Comparison of ENCODE assay signal across 1 cellular context in genomic region chr16:85606920-85607319, GRCh38.
TF ChIP-seq lines count a peak whose summit lies in the region.

No MANE protein-coding gene starts in this region.

TF ChIP-seq in K562, 482 proteins besides CTCF, POLR2A, EP300 and RAD21:
- TF ChIP-seq, protein P1, sequence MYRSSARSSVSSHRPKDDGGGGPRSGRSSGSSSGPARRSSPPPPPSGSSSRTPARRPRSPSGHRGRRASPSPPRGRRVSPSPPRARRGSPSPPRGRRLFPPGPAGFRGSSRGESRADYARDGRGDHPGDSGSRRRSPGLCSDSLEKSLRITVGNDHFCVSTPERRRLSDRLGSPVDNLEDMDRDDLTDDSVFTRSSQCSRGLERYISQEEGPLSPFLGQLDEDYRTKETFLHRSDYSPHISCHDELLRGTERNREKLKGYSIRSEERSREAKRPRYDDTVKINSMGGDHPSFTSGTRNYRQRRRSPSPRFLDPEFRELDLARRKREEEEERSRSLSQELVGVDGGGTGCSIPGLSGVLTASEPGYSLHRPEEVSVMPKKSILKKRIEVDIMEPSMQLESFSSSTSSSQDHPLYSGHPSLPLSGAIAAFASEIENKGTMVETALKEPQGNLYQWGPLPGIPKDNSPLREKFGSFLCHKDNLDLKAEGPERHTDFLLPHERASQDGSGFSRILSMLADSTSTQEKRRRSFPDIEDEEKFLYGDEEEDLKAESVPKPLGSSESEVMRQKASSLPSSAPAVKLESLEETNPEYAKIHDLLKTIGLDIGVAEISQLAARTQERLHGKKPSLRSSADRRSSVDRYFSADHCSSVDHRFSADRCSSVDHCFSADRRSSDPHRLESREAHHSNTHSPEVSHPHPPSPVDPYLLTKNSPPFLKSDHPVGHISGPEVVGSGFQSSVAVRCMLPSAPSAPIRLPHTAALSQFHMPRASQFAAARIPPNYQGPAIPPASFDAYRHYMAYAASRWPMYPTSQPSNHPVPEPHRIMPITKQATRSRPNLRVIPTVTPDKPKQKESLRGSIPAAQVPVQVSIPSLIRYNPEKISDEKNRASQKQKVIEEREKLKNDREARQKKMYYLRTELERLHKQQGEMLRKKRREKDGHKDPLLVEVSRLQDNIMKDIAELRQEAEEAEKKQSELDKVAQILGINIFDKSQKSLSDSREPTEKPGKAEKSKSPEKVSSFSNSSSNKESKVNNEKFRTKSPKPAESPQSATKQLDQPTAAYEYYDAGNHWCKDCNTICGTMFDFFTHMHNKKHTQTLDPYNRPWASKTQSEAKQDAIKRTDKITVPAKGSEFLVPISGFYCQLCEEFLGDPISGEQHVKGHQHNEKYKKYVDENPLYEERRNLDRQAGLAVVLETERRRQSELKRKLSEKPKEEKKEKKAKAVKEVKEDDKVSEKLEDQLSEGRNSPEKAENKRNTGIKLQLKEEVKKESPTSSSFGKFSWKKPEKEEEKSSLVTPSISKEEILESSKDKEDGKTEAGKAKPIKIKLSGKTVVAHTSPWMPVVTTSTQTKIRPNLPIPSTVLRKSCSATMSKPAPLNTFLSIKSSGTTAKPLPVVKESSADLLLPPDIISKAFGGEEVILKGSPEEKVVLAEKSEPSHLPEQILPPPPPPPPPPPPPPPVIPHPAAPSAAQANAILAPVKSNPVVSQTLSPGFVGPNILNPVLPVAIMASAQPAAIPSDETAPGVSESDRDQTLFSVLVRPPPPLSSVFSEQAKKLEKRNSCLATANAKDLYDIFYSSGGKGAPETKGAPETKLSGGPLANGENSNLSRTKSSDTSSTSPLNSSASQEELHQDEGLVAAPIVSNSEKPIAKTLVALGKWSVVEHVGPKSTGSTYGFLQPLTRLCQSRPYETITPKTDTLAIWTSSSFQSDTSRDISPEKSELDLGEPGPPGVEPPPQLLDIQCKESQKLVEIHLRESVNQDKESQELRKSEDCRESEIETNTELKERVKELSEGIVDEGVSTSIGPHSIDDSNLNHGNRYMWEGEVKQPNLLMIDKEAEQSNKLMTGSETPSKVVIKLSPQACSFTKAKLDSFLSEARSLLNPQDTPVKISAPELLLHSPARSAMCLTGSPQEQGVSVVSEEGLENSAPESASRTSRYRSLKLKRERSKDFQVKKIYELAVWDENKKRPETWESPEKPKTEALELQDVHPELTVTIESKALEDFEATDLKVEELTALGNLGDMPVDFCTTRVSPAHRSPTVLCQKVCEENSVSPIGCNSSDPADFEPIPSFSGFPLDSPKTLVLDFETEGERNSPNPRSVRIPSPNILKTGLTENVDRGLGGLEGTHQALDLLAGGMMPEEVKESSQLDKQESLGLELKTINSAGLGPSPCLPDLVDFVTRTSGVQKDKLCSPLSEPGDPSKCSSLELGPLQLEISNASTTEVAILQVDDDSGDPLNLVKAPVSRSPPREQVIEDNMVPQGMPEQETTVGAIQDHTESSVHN (IDR thresholded peaks at IDR 0.05; ENCODE audit: borderline replicate concordance in 1 of 2, low read depth in 1 of 2), result no peak
- TF ChIP-seq POLR2G (IDR thresholded peaks at IDR 0.05; ENCODE audit: low read depth, low read length) (peak; percentile 3; the same call in 1 of the 2 replicates), CREM (IDR thresholded peaks at IDR 0.05; ENCODE audit: low read depth) (no peak), PRDM10 (IDR thresholded peaks at IDR 0.05; ENCODE audit: partially characterized antibody) (no peak), ZBTB33 (CRISPR knock-in tag; IDR thresholded peaks at IDR 0.05) (no peak), SLC30A9 (CRISPR knock-in tag; IDR thresholded peaks at IDR 0.05) (no peak), MTA1 (IDR thresholded peaks at IDR 0.05; ENCODE audit: borderline replicate concordance) (no peak), GATAD2A (IDR thresholded peaks at IDR 0.05) (no peak)
- TF ChIP-seq, protein P2, sequence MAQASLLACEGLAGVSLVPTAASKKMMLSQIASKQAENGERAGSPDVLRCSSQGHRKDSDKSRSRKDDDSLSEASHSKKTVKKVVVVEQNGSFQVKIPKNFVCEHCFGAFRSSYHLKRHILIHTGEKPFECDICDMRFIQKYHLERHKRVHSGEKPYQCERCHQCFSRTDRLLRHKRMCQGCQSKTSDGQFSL (CRISPR knock-in tag; IDR thresholded peaks at IDR 0.05), result peak; percentile 57; the same call in 1 of the 2 replicates
- TF ChIP-seq, protein P2 (tag; IDR thresholded peaks at IDR 0.05), result peak in 1 of 2 experiments; percentile 84; a peak in 2 of 4 replicates
